Comparison of ENCODE assay signal across 21 cellular contexts in genomic region chr11:108931168-108931567, GRCh38.
DNase-seq lines count a peak whose midpoint lies in the region; ATAC-seq and TF ChIP-seq lines count a peak whose summit lies in the region.
"Had no signal": no experiment of that assay in that cellular context is flagged by ENCODE, and none has a peak within 500 bp of the region (broad histone marks: within the 10 kb centered on the region; RNA-seq: fewer than 3 reads in every experiment).

No MANE protein-coding gene starts in this region.

- H3K27ac ChIP-seq in ACC112 (ENCODE audit: low read depth, low read length), result peak overlapping the region; percentile 98
- no peak overlapping the region for H3K27ac ChIP-seq in right lobe of liver
- H3K27ac ChIP-seq: HL-60 had no signal

- DNase-seq in MG63 (peak; percentile 43), fibroblast of gingiva (ENCODE audit: low read depth) (peak; percentile 39), osteocyte (ENCODE audit: extremely low spot score, unreplicated experiment) (no peak), right lobe of liver (no peak), HPDE6-E6E7 (ENCODE audit: extremely low spot score) (no peak), posterior cingulate gyrus (no peak)
- DNase-seq: AML-193; Calu3; CD4-positive, alpha-beta T cell; DMS79; GF-D8; KBM-7; NCI-H1105; NCI-H187; NCI-H446 treated with DMSO at 0.1 percent for 48 hours; NCI-H774; SIG-M5 had no signal

- H3K36me3 ChIP-seq in ACC112 (ENCODE audit: insufficient read depth, low read length) (peaks cover 18% of the 10 kb centered on the region), MG63 (no peaks in the 10 kb centered on the region; the same call in 1 of the 2 replicates), right lobe of liver (no peaks in the 10 kb centered on the region)

- ATAC-seq in HG02642 (IDR thresholded peaks at IDR 0.05; ENCODE audit: poor library complexity, unreplicated experiment), result no peak
- ATAC-seq in right lobe of liver, result no peak
- ATAC-seq: HCT116 had no signal

- H3K9me3 ChIP-seq in MG63 (no peaks in the 10 kb centered on the region), right lobe of liver (no peaks in the 10 kb centered on the region)

- TF ChIP-seq CTCF in osteocyte (IDR thresholded peaks at IDR 0.05) (no peak), right lobe of liver (IDR thresholded peaks at IDR 0.05) (no peak)

- intact Hi-C loops in right lobe of liver (cut with DNase I) (no loop called here), posterior cingulate gyrus (cut with DNase I) (no loop called here)

- H3K79me2 ChIP-seq in ACC112 (ENCODE audit: control insufficient read depth, insufficient read depth, low read length, unreplicated experiment), result peaks cover 67% of the 10 kb centered on the region

- H3K36me3 Mint-ChIP-seq in osteocyte (ENCODE audit: unreplicated experiment), result peaks cover 3% of the 10 kb centered on the region

- H3K4me1 Mint-ChIP-seq in osteocyte (ENCODE audit: unreplicated experiment), result peaks cover 36% of the 10 kb centered on the region

- 86% methylated on average over 2 of the region's 2 CpGs for WGBS in right lobe of liver (ENCODE audit: insufficient coverage, low coverage, low lambda C conversion rate, missing lambda C conversion rate)

- peaks cover 4% of the 10 kb centered on the region for H3K9me3 Mint-ChIP-seq in osteocyte (ENCODE audit: unreplicated experiment)
- H3K9me3 Mint-ChIP-seq: CD4-positive, alpha-beta T cell had no signal

- peak overlapping the region; percentile 29 for H3K27ac Mint-ChIP-seq in osteocyte (ENCODE audit: unreplicated experiment)
- H3K27ac Mint-ChIP-seq: CD4-positive, alpha-beta T cell had no signal

- TF ChIP-seq POLR2A in right lobe of liver (IDR thresholded peaks at IDR 0.05), result no peak

- H3K27me3 ChIP-seq in ACC112 (ENCODE audit: insufficient read depth, low read length) (no peaks in the 10 kb centered on the region), MG63 (no peaks in the 10 kb centered on the region), right lobe of liver (no peaks in the 10 kb centered on the region)

- H3K4me1 ChIP-seq in ACC112 (ENCODE audit: control insufficient read depth, insufficient read depth, low read length, unreplicated experiment) (peaks cover 79% of the 10 kb centered on the region), right lobe of liver (no peaks in the 10 kb centered on the region)

- no peaks in the 10 kb centered on the region for H3K27me3 Mint-ChIP-seq in osteocyte (ENCODE audit: unreplicated experiment)
- H3K27me3 Mint-ChIP-seq: CD4-positive, alpha-beta T cell had no signal

- H3K4me3 ChIP-seq in ACC112 (ENCODE audit: low read depth, low read length), result peak overlapping the region; percentile 78
- no peak overlapping the region for H3K4me3 ChIP-seq in MG63
- H3K4me3 ChIP-seq in right lobe of liver, result no peak overlapping the region

- H3K4me3 Mint-ChIP-seq in osteocyte (ENCODE audit: unreplicated experiment), result no peak overlapping the region
- H3K4me3 Mint-ChIP-seq: CD4-positive, alpha-beta T cell had no signal

- H2AFZ ChIP-seq in ACC112 (ENCODE audit: low read length, unreplicated experiment), result no peak overlapping the region

Comparison
In these comparisons a context has a peak if more than half of its experiments do, and no peak if none do; other contexts are left out.
1. DNase-seq: peak in MG63 (single experiment) and fibroblast of gingiva (single experiment); none in osteocyte (single experiment), right lobe of liver (0 of 3), HPDE6-E6E7 (single experiment) and posterior cingulate gyrus (0 of 10).